10 cellular contexts compared by ENCODE assay signal in the genomic region with DNA sequence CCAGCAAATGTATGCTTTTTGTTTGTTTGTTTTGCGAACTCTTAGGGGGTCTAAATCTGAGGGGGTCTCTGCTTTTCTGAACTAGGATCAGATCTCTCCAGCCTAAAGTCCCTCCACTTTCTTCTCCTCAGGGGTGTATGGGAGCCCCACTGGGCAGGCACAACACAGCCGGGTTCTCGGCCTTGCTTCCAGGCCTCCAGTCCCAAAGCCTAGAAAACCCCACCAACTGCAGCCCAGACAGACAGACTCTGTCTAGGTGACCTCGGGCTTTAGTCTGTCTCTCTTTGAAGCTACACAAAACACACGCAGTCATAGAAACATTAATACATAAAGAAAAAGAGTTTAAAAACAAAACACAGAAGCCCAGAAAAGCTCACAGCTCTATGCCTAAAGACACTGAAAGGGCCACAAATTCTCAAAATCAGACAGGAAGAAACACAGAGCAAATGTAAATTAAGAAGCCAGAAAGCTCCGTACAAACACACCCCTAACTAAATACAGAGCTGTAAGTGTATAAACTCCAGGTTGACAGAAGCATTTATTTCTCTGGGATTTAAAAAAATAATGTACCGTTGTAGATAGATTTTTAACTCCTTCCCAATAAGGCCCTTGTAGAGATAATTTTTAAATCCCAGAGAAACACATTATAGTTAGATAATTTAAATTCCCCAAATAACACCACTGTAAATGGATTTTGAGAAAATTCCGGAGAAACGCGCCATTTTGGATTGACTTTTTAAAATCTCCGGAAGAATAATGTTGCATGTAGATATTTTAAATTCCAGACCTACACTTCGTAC. TPM values are rescaled to one million over a fixed set of nuclear protein-coding genes. Genes with fewer than 3 reads are reported as not detected.
DNase-seq lines count a peak whose midpoint lies in the region; ATAC-seq and TF ChIP-seq lines count a peak whose summit lies in the region.
"Had no signal": no experiment of that assay in that cellular context is flagged by ENCODE, and none has a peak within 500 bp of the region (broad histone marks: within the 10 kb centered on the region; RNA-seq: fewer than 3 reads in every experiment).

No MANE protein-coding gene starts in this region.

- H3K27me3 Mint-ChIP-seq in activated B cell treated with CpG ODN at 0.5 μM for 24 hours = peaks cover 62% of the 10 kb centered on the region
- peaks cover 14 to 32% (median 25%) of the 10 kb centered on the region in 3 donors for H3K27me3 Mint-ChIP-seq in immature natural killer cell (ENCODE audit: low read depth in 3 of 3)

- peak overlapping the region; percentile 60 for H3K4me3 ChIP-seq in left ventricle myocardium inferior
- peak overlapping the region; percentile 32 to 57 for H3K4me3 ChIP-seq in vagina

- H3K9me3 Mint-ChIP-seq in activated B cell treated with CpG ODN at 0.5 μM for 24 hours (peaks cover 5% of the 10 kb centered on the region), immature natural killer cell (no peaks in the 10 kb centered on the region)

- H3K27ac Mint-ChIP-seq in activated B cell treated with CpG ODN at 0.5 μM for 24 hours = no peak overlapping the region
- no peak overlapping the region for H3K27ac Mint-ChIP-seq in immature natural killer cell

- ATAC-seq in Right ventricle myocardium superior (ENCODE audit: poor library complexity) (no peak), activated B cell treated with CpG ODN at 0.5 μM for 24 hours (ENCODE audit: low read depth) (no peak), GM21529 (IDR thresholded peaks at IDR 0.05; ENCODE audit: unreplicated experiment) (no peak), HG03097 (IDR thresholded peaks at IDR 0.05; ENCODE audit: low FRiP score, unreplicated experiment) (no peak)

- no peak for TF ChIP-seq CTCF in left ventricle myocardium inferior (IDR thresholded peaks at IDR 0.05; ENCODE audit: borderline replicate concordance)
- no peak for TF ChIP-seq CTCF in activated B cell treated with CpG ODN at 0.5 μM for 24 hours (IDR thresholded peaks at IDR 0.05)
- no peak for TF ChIP-seq CTCF in vagina (IDR thresholded peaks at IDR 0.05)

- DNase-seq in left ventricle myocardium inferior (peak; percentile 7), Right ventricle myocardium superior (no peak), activated B cell treated with CpG ODN at 0.5 μM for 24 hours (no peak), immature natural killer cell (no peak), vagina (ENCODE audit: extremely low spot score in 2 of 2) (no peak), NOMO-1 (lab: John Stamatoyannopoulos, UW; ENCODE audit: unreplicated experiment in 2 of 2) (no peak)
- DNase-seq: DMS153, midbrain had no signal

- H3K27me3 ChIP-seq in left ventricle myocardium inferior (ENCODE audit: low read depth) (peaks cover 100% of the 10 kb centered on the region), vagina (peaks cover 22% of the 10 kb centered on the region)

- intact Hi-C loops in left ventricle myocardium inferior (cut with micrococcal nuclease) (no loop called here), Right ventricle myocardium superior (cut with DNase I) (no loop called here), activated B cell treated with CpG ODN at 0.5 μM for 24 hours (cut with micrococcal nuclease) (loop anchor here (1.0 to 5.0 kb wide), 3 partner anchors 7 to 460 kb away; no protein-coding TSS in a partner anchor), vagina (cut with DNase I) (no loop called here)

- no peaks in the 10 kb centered on the region for H3K36me3 ChIP-seq in left ventricle myocardium inferior
- no peaks in the 10 kb centered on the region for H3K36me3 ChIP-seq in vagina

- H3K9me3 ChIP-seq in left ventricle myocardium inferior (replicated peaks) (no peaks in the 10 kb centered on the region), vagina (no peaks in the 10 kb centered on the region)

- no peak for TF ChIP-seq POLR2A in vagina (IDR thresholded peaks at IDR 0.05)

- POLR2A ChIA-PET in activated B cell treated with CpG ODN at 0.5 μM for 24 hours (lab: Charles Lee) = interaction anchor here (0.5 kb wide), 1 partner anchor 431 kb away, joined by 3 read pairs; no protein-coding TSS in a partner anchor

- peak overlapping the region; percentile 64 for H3K4me3 Mint-ChIP-seq in activated B cell treated with CpG ODN at 0.5 μM for 24 hours
- H3K4me3 Mint-ChIP-seq in immature natural killer cell = peak overlapping the region in 4 of 5 donors; percentile 18 to 79 (median 33)

- H3K36me3 Mint-ChIP-seq in activated B cell treated with CpG ODN at 0.5 μM for 24 hours (ENCODE audit: low read depth) (no peaks in the 10 kb centered on the region), immature natural killer cell (peaks cover 4 to 6% (median 4%) of the 10 kb centered on the region in 3 donors)

- CTCF ChIA-PET in activated B cell treated with CpG ODN at 0.5 μM for 24 hours (lab: Charles Lee) = no interaction called here

- H3K27ac ChIP-seq in left ventricle myocardium inferior (replicated peaks) (no peak overlapping the region), vagina (peak overlapping the region; percentile 95)

- H3K4me1 Mint-ChIP-seq in activated B cell treated with CpG ODN at 0.5 μM for 24 hours (peaks cover 43% of the 10 kb centered on the region), immature natural killer cell (peaks cover 23 to 24% of the 10 kb centered on the region in 2 donors)

- peaks cover 53% of the 10 kb centered on the region for H3K4me1 ChIP-seq in left ventricle myocardium inferior
- H3K4me1 ChIP-seq in vagina = peaks cover 44% of the 10 kb centered on the region

RNA-seq across cellular contexts. Expression of a gene that starts 2.0 kb away (rescaled TPM):
- not detected for total RNA-seq in left ventricle myocardium inferior
- not detected for total RNA-seq in Right ventricle myocardium superior
- not detected in 2 replicates for total RNA-seq in activated B cell treated with CpG ODN at 0.5 μM for 24 hours
- polyA plus RNA-seq in immature natural killer cell = not detected
- 141 TPM for total RNA-seq in vagina

Comparison
In these comparisons a context has a peak if more than half of its experiments do, and no peak if none do; other contexts are left out.
1. RNA of a gene that starts 2.0 kb away (total RNA-seq): 141 TPM in vagina (single experiment); not detected in Right ventricle myocardium superior (single experiment), not detected in left ventricle myocardium inferior (single experiment) and not detected in activated B cell treated with CpG ODN at 0.5 μM for 24 hours; every median in the first group is over 100 times any median in the second.